Comparison of ENCODE assay signal across 8 cellular contexts in the genomic region with DNA sequence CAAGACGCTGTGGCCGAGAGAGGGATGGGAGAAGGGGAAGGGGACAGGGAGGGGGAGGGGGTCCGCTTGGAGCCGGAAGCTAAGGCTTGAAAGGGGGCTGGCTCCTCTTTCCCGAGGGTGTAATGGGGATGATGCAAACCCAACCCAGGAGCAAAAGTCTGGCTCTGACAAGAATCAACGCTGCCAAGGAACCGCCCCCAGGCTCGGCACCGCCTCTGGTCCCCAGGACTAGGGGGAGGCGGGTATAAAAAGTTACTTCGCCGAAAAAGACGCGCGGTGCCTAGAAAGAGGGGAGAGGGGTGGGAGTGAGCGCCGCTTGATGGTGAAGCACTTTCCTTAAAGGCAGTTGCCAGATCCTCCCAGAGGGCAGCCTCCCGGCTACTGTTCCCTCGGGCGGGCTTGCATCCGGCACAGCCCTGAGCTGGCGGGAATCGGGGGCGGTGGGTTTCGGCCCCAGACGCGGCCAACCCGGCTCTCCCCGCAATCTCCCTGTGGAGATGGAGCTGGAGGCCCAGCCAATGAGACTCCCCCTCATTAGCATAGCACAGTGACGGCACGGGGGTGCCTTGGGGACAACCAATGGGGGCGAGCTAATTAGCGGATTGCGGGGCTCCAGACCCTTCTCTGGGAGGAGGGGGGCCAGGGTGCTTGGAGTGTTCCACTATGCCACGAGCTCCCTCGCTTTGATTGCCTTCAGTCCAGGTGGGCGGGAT. TPM values are rescaled to one million over a fixed set of nuclear protein-coding genes. Genes with fewer than 3 reads are reported as not detected.
A peak's percentile ranks its signal among the peaks of the same experiment; 100 is the strongest.
DNase-seq lines count a peak whose midpoint lies in the region; ATAC-seq, FAIRE-seq and TF ChIP-seq lines count a peak whose summit lies in the region.

A gene (minus strand): TSS at position 40 of the 713 bp plus-strand sequence. CDS start 131 bp downstream, outside the sequence.

- peaks cover 4% of the 10 kb centered on the region for H3K36me3 Mint-ChIP-seq in WTC11

- peak within 1 kb of the TSS; percentile 73 for H2AFZ ChIP-seq in neural cell (ENCODE audit: low read depth, low read length)

- H3K79me2 ChIP-seq in neural cell (replicated peaks; ENCODE audit: insufficient read depth, low read length), result peaks cover 36% of the 10 kb centered on the region

- no peaks in the 10 kb centered on the region for H3K36me3 ChIP-seq in neural cell (ENCODE audit: insufficient read depth, low read length)

- ATAC-seq in WTC11 (peak; percentile 92), HG02970 (IDR thresholded peaks at IDR 0.05; ENCODE audit: low FRiP score, unreplicated experiment) (no peak)

- POLR2A ChIA-PET in WTC11 (lab: Charles Lee), result interaction anchor here (0.6 to 1.9 kb wide), 15 partner anchors 9 to 657 kb away, joined by 3 to 7 read pairs (median 3); no protein-coding TSS in a partner anchor

- peaks cover 57% of the 10 kb centered on the region for H3K4me1 Mint-ChIP-seq in WTC11

- H3K27ac Mint-ChIP-seq in WTC11, result peak within 1 kb of the TSS; percentile 99

- H3F3A ChIP-seq in neural cell (ENCODE audit: insufficient read depth, low read length, poor library complexity, severe bottlenecking), result no peaks in the 10 kb centered on the region

- H3K4me3 Mint-ChIP-seq in WTC11, result peak within 1 kb of the TSS; percentile 92

- no peaks in the 10 kb centered on the region for H3K9me3 Mint-ChIP-seq in WTC11

- peak; percentile 71 for DNase-seq in ELR (ENCODE audit: low read depth)
- peak; percentile 98 for DNase-seq in NCI-H1092 treated with DMSO at 0.1 percent for 48 hours (lab: John Stamatoyannopoulos, UW)
- DNase-seq in WTC11 (ENCODE audit: low spot score), result peak; percentile 97
- DNase-seq in frontal cortex (ENCODE audit: low spot score in 2 of 2), result peak in 1 of 2 donors; percentile 24
- no peak for DNase-seq in NOMO-1 treated with DMSO at 0.1 percent for 48 hours (lab: John Stamatoyannopoulos, UW; ENCODE audit: unreplicated experiment)
- DNase-seq in UCSD-AML1 (lab: John Stamatoyannopoulos, UW; ENCODE audit: unreplicated experiment), result no peak

- peak within 1 kb of the TSS; percentile 72 for H3K4me3 ChIP-seq in neural cell (ENCODE audit: low read length)

- peak; percentile 23 for TF ChIP-seq EP300 in neural cell (conservative IDR thresholded peaks at IDR 0.05; ENCODE audit: poor library complexity, severe bottlenecking)

- H3K9me3 ChIP-seq in neural cell (ENCODE audit: low read length), result no peaks in the 10 kb centered on the region

- TF ChIP-seq RAD21 in neural cell (conservative IDR thresholded peaks at IDR 0.05), result no peak

- H3K9me2 ChIP-seq in neural cell (ENCODE audit: insufficient read depth, low read length), result no peaks in the 10 kb centered on the region

- CTCF ChIA-PET in WTC11 (lab: Charles Lee), result interaction anchor here (0.6 to 1.1 kb wide), 5 partner anchors 14 to 430 kb away, joined by 3 to 4 read pairs (median 3); no protein-coding TSS in a partner anchor

- H3K9ac ChIP-seq in neural cell (ENCODE audit: low read length), result peak within 1 kb of the TSS; percentile 65

- peak within 1 kb of the TSS; percentile 69 for H3K27ac ChIP-seq in neural cell (ENCODE audit: low read length)

- no peaks in the 10 kb centered on the region for H4K20me1 ChIP-seq in neural cell (ENCODE audit: insufficient read depth)

- H3K27me3 ChIP-seq in neural cell (ENCODE audit: insufficient read depth, low read depth, low read length), result no peaks in the 10 kb centered on the region

- H3K4me2 ChIP-seq in neural cell (ENCODE audit: low read length), result peak within 1 kb of the TSS; percentile 94

- H3K27me3 Mint-ChIP-seq in WTC11 (ENCODE audit: low read depth), result no peaks in the 10 kb centered on the region

- TF ChIP-seq CTCF in WTC11 (IDR thresholded peaks at IDR 0.05) (no peak), neural cell (IDR thresholded peaks at IDR 0.05; ENCODE audit: poor library complexity, severe bottlenecking) (no peak)

- no peak for FAIRE-seq in frontal cortex (lab: Jason Lieb, UNC)

TF ChIP-seq in WTC11, 78 proteins besides CTCF, POLR2A, EP300 and RAD21 (continues in another document):
- TF ChIP-seq NFE2L1 (CRISPR knock-in tag; IDR thresholded peaks at IDR 0.05) (0 out of 2 replicates have a peak, but pooled peaks have one; percentile 25), RELA (CRISPR knock-in tag; IDR thresholded peaks at IDR 0.05; ENCODE audit: borderline replicate concordance) (no peak), ZNF671 (CRISPR knock-in tag; IDR thresholded peaks at IDR 0.05) (no peak), NR3C1 (CRISPR knock-in tag; conservative IDR thresholded peaks at IDR 0.05; ENCODE audit: low read depth) (peak; percentile 61; the same call in 1 of the 2 replicates), CBFB (CRISPR knock-in tag; IDR thresholded peaks at IDR 0.05; ENCODE audit: low read depth) (no peak), RORB (CRISPR knock-in tag; IDR thresholded peaks at IDR 0.05) (no peak), KAT7 (CRISPR knock-in tag; IDR thresholded peaks at IDR 0.05; ENCODE audit: borderline replicate concordance) (no peak)
- TF ChIP-seq, protein P1, sequence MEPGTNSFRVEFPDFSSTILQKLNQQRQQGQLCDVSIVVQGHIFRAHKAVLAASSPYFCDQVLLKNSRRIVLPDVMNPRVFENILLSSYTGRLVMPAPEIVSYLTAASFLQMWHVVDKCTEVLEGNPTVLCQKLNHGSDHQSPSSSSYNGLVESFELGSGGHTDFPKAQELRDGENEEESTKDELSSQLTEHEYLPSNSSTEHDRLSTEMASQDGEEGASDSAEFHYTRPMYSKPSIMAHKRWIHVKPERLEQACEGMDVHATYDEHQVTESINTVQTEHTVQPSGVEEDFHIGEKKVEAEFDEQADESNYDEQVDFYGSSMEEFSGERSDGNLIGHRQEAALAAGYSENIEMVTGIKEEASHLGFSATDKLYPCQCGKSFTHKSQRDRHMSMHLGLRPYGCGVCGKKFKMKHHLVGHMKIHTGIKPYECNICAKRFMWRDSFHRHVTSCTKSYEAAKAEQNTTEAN (CRISPR knock-in tag; IDR thresholded peaks at IDR 0.05), result peak; percentile 64; the same call in 1 of the 2 replicates
- TF ChIP-seq, protein P2, sequence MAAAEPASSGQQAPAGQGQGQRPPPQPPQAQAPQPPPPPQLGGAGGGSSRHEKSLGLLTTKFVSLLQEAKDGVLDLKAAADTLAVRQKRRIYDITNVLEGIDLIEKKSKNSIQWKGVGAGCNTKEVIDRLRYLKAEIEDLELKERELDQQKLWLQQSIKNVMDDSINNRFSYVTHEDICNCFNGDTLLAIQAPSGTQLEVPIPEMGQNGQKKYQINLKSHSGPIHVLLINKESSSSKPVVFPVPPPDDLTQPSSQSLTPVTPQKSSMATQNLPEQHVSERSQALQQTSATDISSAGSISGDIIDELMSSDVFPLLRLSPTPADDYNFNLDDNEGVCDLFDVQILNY (CRISPR knock-in tag; IDR thresholded peaks at IDR 0.05), result peak; percentile 97
- TF ChIP-seq, protein P3, sequence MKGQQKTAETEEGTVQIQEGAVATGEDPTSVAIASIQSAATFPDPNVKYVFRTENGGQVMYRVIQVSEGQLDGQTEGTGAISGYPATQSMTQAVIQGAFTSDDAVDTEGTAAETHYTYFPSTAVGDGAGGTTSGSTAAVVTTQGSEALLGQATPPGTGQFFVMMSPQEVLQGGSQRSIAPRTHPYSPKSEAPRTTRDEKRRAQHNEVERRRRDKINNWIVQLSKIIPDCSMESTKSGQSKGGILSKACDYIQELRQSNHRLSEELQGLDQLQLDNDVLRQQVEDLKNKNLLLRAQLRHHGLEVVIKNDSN (CRISPR knock-in tag; IDR thresholded peaks at IDR 0.05), result peak; percentile 31; the same call in 1 of the 2 replicates

TF ChIP-seq in neural cell, 6 proteins besides CTCF, POLR2A, EP300 and RAD21:
- TF ChIP-seq, protein P4, sequence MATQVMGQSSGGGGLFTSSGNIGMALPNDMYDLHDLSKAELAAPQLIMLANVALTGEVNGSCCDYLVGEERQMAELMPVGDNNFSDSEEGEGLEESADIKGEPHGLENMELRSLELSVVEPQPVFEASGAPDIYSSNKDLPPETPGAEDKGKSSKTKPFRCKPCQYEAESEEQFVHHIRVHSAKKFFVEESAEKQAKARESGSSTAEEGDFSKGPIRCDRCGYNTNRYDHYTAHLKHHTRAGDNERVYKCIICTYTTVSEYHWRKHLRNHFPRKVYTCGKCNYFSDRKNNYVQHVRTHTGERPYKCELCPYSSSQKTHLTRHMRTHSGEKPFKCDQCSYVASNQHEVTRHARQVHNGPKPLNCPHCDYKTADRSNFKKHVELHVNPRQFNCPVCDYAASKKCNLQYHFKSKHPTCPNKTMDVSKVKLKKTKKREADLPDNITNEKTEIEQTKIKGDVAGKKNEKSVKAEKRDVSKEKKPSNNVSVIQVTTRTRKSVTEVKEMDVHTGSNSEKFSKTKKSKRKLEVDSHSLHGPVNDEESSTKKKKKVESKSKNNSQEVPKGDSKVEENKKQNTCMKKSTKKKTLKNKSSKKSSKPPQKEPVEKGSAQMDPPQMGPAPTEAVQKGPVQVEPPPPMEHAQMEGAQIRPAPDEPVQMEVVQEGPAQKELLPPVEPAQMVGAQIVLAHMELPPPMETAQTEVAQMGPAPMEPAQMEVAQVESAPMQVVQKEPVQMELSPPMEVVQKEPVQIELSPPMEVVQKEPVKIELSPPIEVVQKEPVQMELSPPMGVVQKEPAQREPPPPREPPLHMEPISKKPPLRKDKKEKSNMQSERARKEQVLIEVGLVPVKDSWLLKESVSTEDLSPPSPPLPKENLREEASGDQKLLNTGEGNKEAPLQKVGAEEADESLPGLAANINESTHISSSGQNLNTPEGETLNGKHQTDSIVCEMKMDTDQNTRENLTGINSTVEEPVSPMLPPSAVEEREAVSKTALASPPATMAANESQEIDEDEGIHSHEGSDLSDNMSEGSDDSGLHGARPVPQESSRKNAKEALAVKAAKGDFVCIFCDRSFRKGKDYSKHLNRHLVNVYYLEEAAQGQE (IDR thresholded peaks at IDR 0.05; ENCODE audit: borderline replicate concordance), result no peak
- TF ChIP-seq POLR2AphosphoS5 (IDR thresholded peaks at IDR 0.05), result peak; percentile 12
- peak; percentile 38 for TF ChIP-seq TAF1 (IDR thresholded peaks at IDR 0.05; ENCODE audit: low read depth)
- TF ChIP-seq MXI1 (conservative IDR thresholded peaks at IDR 0.05; ENCODE audit: poor library complexity, severe bottlenecking), result no peak
- peak; percentile 11 for TF ChIP-seq SMC3 (conservative IDR thresholded peaks at IDR 0.05; ENCODE audit: poor library complexity)
- TF ChIP-seq EZH2 (IDR thresholded peaks at IDR 0.05; ENCODE audit: borderline replicate concordance, insufficient read depth, low read length, poor library complexity, severe bottlenecking), result no peak

RNA-seq across cellular contexts. Expression of the gene that starts here (rescaled TPM):
- total RNA-seq in WTC11 (2021), result 11.6 to 14.2 TPM (median 12.4 TPM) in 3 replicates
- total RNA-seq in frontal cortex, result 28.1 TPM
- 19.5 and 21.4 TPM in 2 replicates for polyA plus RNA-seq in neural cell
- 30.2 and 33.9 TPM in 2 replicates for polyA minus RNA-seq in neural cell

Comparison
In these comparisons a context has a peak if more than half of its experiments do, and no peak if none do; other contexts are left out.
1. DNase-seq: peak in ELR (single experiment), NCI-H1092 treated with DMSO at 0.1 percent for 48 hours (single experiment) and WTC11 (single experiment); none in NOMO-1 treated with DMSO at 0.1 percent for 48 hours (single experiment) and UCSD-AML1 (single experiment).